1 cellular context compared by ENCODE assay signal in the genomic region with DNA sequence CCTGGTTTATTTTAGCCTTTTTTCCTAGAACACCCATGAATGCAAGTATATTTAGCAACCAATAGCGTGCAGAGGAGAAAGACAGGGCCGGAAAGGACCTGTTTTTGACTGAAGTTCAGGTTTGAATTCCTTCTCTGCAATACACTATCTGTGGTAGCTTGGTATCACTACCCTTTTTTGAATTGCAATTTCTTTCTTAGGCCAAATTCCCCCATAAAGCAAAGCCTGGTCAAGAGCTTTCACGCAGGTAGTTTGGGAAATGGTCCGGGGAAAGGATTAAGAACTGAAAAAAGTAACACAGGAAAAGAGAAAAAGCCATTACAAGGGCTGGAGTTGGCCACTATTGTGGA.
TF ChIP-seq lines count a peak whose summit lies in the region.

No MANE protein-coding gene starts in this region.

TF ChIP-seq in IMR-90, 13 proteins besides CTCF, POLR2A, EP300 and RAD21:
- TF ChIP-seq RFX5 (IDR thresholded peaks at IDR 0.05; ENCODE audit: low read depth, low read length) = no peak
- TF ChIP-seq, protein P1, sequence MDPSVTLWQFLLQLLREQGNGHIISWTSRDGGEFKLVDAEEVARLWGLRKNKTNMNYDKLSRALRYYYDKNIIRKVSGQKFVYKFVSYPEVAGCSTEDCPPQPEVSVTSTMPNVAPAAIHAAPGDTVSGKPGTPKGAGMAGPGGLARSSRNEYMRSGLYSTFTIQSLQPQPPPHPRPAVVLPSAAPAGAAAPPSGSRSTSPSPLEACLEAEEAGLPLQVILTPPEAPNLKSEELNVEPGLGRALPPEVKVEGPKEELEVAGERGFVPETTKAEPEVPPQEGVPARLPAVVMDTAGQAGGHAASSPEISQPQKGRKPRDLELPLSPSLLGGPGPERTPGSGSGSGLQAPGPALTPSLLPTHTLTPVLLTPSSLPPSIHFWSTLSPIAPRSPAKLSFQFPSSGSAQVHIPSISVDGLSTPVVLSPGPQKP (IDR thresholded peaks at IDR 0.05; ENCODE audit: borderline replicate concordance, low read depth, low read length) = no peak
- no peak for TF ChIP-seq MXI1 (IDR thresholded peaks at IDR 0.05; ENCODE audit: borderline replicate concordance, low read depth, low read length)
- TF ChIP-seq CEBPB (IDR thresholded peaks at IDR 0.05; ENCODE audit: low read depth, low read length) = no peak
- TF ChIP-seq MAFK (IDR thresholded peaks at IDR 0.05; ENCODE audit: low read depth, low read length) = no peak
- no peak for TF ChIP-seq FOS (IDR thresholded peaks at IDR 0.05; ENCODE audit: low read depth, low read length)
- TF ChIP-seq, protein P2, sequence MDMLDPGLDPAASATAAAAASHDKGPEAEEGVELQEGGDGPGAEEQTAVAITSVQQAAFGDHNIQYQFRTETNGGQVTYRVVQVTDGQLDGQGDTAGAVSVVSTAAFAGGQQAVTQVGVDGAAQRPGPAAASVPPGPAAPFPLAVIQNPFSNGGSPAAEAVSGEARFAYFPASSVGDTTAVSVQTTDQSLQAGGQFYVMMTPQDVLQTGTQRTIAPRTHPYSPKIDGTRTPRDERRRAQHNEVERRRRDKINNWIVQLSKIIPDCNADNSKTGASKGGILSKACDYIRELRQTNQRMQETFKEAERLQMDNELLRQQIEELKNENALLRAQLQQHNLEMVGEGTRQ (IDR thresholded peaks at IDR 0.05; ENCODE audit: low read depth, low read length) = no peak
- no peak for TF ChIP-seq RCOR1 (IDR thresholded peaks at IDR 0.05; ENCODE audit: insufficient replicate concordance, low read length)
- TF ChIP-seq CHD1 (IDR thresholded peaks at IDR 0.05; ENCODE audit: low read depth, low read length) = no peak
